23 cellular contexts compared by ENCODE assay signal in genomic region chr9:36686471-36686870, GRCh38.
DNase-seq lines count a peak whose midpoint lies in the region; ATAC-seq, FAIRE-seq and TF ChIP-seq lines count a peak whose summit lies in the region.
"Had no signal": no experiment of that assay in that cellular context is flagged by ENCODE, and none has a peak within 500 bp of the region (broad histone marks: within the 10 kb centered on the region; RNA-seq: fewer than 3 reads in every experiment).

No MANE protein-coding gene starts in this region.

- H3K36me3 Mint-ChIP-seq in WTC11 = peaks cover 15% of the 10 kb centered on the region
- H3K36me3 Mint-ChIP-seq: CD8-positive, alpha-beta T cell had no signal

- no peak overlapping the region for H3K27ac ChIP-seq in right cardiac atrium (ENCODE audit: low read length)
- H3K27ac ChIP-seq: A549; BLaER1 treated with 17β-estradiol and CSF1 and Interleukin-3, amounts not matched to agents 10 nM and 100 nM; C4-2B had no signal

- H3K4me1 ChIP-seq in right cardiac atrium (ENCODE audit: control insufficient read depth, insufficient read depth, low read length) = no peaks in the 10 kb centered on the region
- H3K4me1 ChIP-seq: A549 had no signal

- no peaks in the 10 kb centered on the region for H3K27me3 ChIP-seq in right cardiac atrium (ENCODE audit: control insufficient read depth, insufficient read depth)
- H3K27me3 ChIP-seq: BLaER1 treated with 17β-estradiol and CSF1 and Interleukin-3, amounts not matched to agents 10 nM and 100 nM had no signal

- 83% methylated on average over 3 of the region's 3 CpGs for WGBS in right cardiac atrium

- peak; percentile 49 for FAIRE-seq in G401.6 (lab: Jason Lieb, UNC)
- FAIRE-seq: A549, GM12891, GM19239 had no signal

- no peak overlapping the region for H3K4me3 ChIP-seq in right cardiac atrium (ENCODE audit: low read length)
- H3K4me3 ChIP-seq: A549; BLaER1 treated with 17β-estradiol and CSF1 and Interleukin-3, amounts not matched to agents 10 nM and 100 nM had no signal

- no peak for TF ChIP-seq CTCF in WTC11 (IDR thresholded peaks at IDR 0.05)

- no peaks in the 10 kb centered on the region; the same call in 1 of the 2 replicates for H3K27me3 Mint-ChIP-seq in WTC11 (ENCODE audit: low read depth)
- H3K27me3 Mint-ChIP-seq: B cell had no signal

- no peak overlapping the region for H3K4me3 Mint-ChIP-seq in WTC11
- H3K4me3 Mint-ChIP-seq: B cell; CD4-positive, alpha-beta T cell; CD8-positive, alpha-beta T cell had no signal

- H3K4me1 Mint-ChIP-seq in WTC11 = peaks cover 7% of the 10 kb centered on the region

- intact Hi-C loops in right cardiac atrium (cut with DNase I) = no loop called here

- CTCF ChIA-PET in WTC11 (lab: Charles Lee) = no interaction called here

- peaks cover 13% of the 10 kb centered on the region for H3K9me3 Mint-ChIP-seq in WTC11
- H3K9me3 Mint-ChIP-seq: CD4-positive, alpha-beta T cell had no signal

- H3K9me3 ChIP-seq in right cardiac atrium (ENCODE audit: control insufficient read depth, low read length) = peaks cover 1% of the 10 kb centered on the region

- DNase-seq in WTC11 (ENCODE audit: low spot score) (no peak), COLO668 (lab: John Stamatoyannopoulos, UW; ENCODE audit: unreplicated experiment) (no peak), NCI-H345 treated with DMSO at 0.1 percent for 48 hours (lab: John Stamatoyannopoulos, UW; ENCODE audit: unreplicated experiment) (no peak), right cardiac atrium (no peak)
- DNase-seq: 8988T; AML-193; CD4-positive, alpha-beta T cell; CD8-positive, alpha-beta T cell; COR-L47; DMS 273 treated with DMSO at 0.1 percent for 48 hours; DMS153; DMS53; DMS79; DND-41; EL; GF-D8 had no signal

- POLR2A ChIA-PET in WTC11 (lab: Charles Lee) = interaction anchor here (0.5 kb wide), 1 partner anchor 204 kb away, joined by 3 read pairs; no protein-coding TSS in a partner anchor

- H3K27ac Mint-ChIP-seq in WTC11 = no peak overlapping the region
- H3K27ac Mint-ChIP-seq: B cell; CD4-positive, alpha-beta T cell; CD8-positive, alpha-beta T cell had no signal

- no peak for ATAC-seq in WTC11
- ATAC-seq in right cardiac atrium = no peak
- ATAC-seq: A549; CD8-positive, alpha-beta T cell had no signal

TF ChIP-seq in WTC11, 78 proteins besides CTCF, POLR2A, EP300 and RAD21:
- TF ChIP-seq ZMAT4 (CRISPR knock-in tag; IDR thresholded peaks at IDR 0.05) (no peak), HMGA2 (CRISPR knock-in tag; IDR thresholded peaks at IDR 0.05) (peak; percentile 91), FOXK1 (CRISPR knock-in tag; IDR thresholded peaks at IDR 0.05) (no peak), PREB (CRISPR knock-in tag; IDR thresholded peaks at IDR 0.05; ENCODE audit: borderline replicate concordance) (no peak), NFYB (CRISPR knock-in tag; conservative IDR thresholded peaks at IDR 0.05; ENCODE audit: low read depth) (no peak)
